Comparison of ENCODE assay signal across 24 cellular contexts in the genomic region with DNA sequence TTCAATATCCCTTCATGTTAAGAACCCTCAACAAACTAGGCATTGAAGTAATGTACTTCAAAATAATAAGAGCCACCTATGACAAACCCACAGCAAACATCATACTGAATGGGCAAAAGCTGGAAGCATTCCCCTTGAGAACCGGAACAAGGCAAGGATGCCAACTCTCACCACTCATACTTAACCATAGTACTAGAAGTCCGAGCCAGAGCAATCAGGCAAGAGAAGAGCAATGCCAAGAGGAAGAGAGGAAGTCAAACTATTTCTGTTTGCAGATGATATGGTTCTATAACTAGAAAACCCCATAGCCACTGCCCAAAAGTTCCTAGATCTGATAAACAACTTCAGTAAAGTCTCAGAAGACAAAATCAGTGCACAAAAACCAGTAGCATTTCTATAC.
"Had no signal": no experiment of that assay in that cellular context is flagged by ENCODE, and none has a peak within 500 bp of the region (broad histone marks: within the 10 kb centered on the region; RNA-seq: fewer than 3 reads in every experiment).

No MANE protein-coding gene starts in this region.

- H3K9me3 ChIP-seq: esophagus muscularis mucosa, gastrocnemius medialis, testis had no signal

- H3K4me3 ChIP-seq: dorsolateral prefrontal cortex, esophagus muscularis mucosa, gastrocnemius medialis, testis had no signal

- H3K4me1 Mint-ChIP-seq: activated naive CD8-positive, alpha-beta T cell treated with anti-CD3 and anti-CD28 coated beads for 36 hours; central memory CD8-positive, alpha-beta T cell had no signal

- H3K4me1 ChIP-seq: gastrocnemius medialis, testis had no signal

- FAIRE-seq: astrocyte, colon, islet of Langerhans had no signal

- H3K27me3 Mint-ChIP-seq: activated naive CD8-positive, alpha-beta T cell treated with anti-CD3 and anti-CD28 coated beads for 36 hours; progenitor cell of endocrine pancreas; type B pancreatic cell had no signal

- DNase-seq: activated CD4-positive, alpha-beta T cell treated with anti-CD3 and anti-CD28 coated beads for 4 hours; activated CD4-positive, alpha-beta T cell treated with anti-CD3 and anti-CD28 coated beads, Interleukin-2, amount 50 U/mL, for 48 hours; activated CD4-positive, CD25-positive, alpha-beta regulatory T cell; activated CD8-positive, alpha-beta memory T cell treated with anti-CD3 and anti-CD28 coated beads, Interleukin-2, amount 50 U/mL, for 48 hours; activated naive CD4-positive, alpha-beta T cell; activated naive CD8-positive, alpha-beta T cell treated with anti-CD3 and anti-CD28 coated beads for 36 hours; activated T-cell treated with anti-CD3 and anti-CD28 coated beads, Interleukin-2, amount 50 U/mL, for 4 hours; dorsolateral prefrontal cortex; effector memory CD8-positive, alpha-beta T cell; gastrocnemius medialis; midbrain; stimulated activated CD4-positive, alpha-beta T cell treated with anti-CD3 and anti-CD28 coated beads, Interleukin-2, amount 100 ng/mL, for 48 hours; stimulated activated naive CD4-positive, alpha-beta T cell; T-helper 9 cell; testis had no signal

- H3K27ac Mint-ChIP-seq: activated naive CD8-positive, alpha-beta T cell treated with anti-CD3 and anti-CD28 coated beads for 36 hours; activated T-helper 2 cell treated with anti-CD3 and anti-CD28 coated beads, Interferon-gamma antibody, Interleukin-2, Interleukin-4, amounts not matched to agents 10 μg/mL and 5 μg/mL and 100 μg/mL, durations not matched to agents 14 hours and 24 hours and 36 hours; effector memory CD8-positive, alpha-beta T cell; natural killer cell treated with Interleukin-12 subunit alpha and Interleukin-12 subunit beta and Interleukin-15 and Interleukin-18, amount 100 ng/mL, for 72 hours; progenitor cell of endocrine pancreas; type B pancreatic cell had no signal

- ATAC-seq: activated T-cell treated with anti-CD3 and anti-CD28 coated beads, Interleukin-2, amount 50 U/mL, for 4 hours; effector memory CD8-positive, alpha-beta T cell; gastrocnemius medialis; natural killer cell treated with Interleukin-12 subunit alpha and Interleukin-12 subunit beta and Interleukin-15 and Interleukin-18, amount 100 ng/mL, for 72 hours had no signal

- H3K4me3 Mint-ChIP-seq: activated naive CD8-positive, alpha-beta T cell treated with anti-CD3 and anti-CD28 coated beads for 36 hours; activated T-cell treated with anti-CD3 and anti-CD28 coated beads, Interleukin-2, amount 50 U/mL, for 4 hours; central memory CD8-positive, alpha-beta T cell; effector memory CD8-positive, alpha-beta T cell; natural killer cell treated with Interleukin-12 subunit alpha and Interleukin-12 subunit beta and Interleukin-15 and Interleukin-18, amount 100 ng/mL, for 72 hours; type B pancreatic cell had no signal

- H3K27ac ChIP-seq: dorsolateral prefrontal cortex, esophagus muscularis mucosa, gastrocnemius medialis, testis had no signal

- H3K36me3 ChIP-seq: esophagus muscularis mucosa, gastrocnemius medialis had no signal

- H3K27me3 ChIP-seq: dorsolateral prefrontal cortex, esophagus muscularis mucosa, gastrocnemius medialis, testis had no signal
